1 cellular context compared by ENCODE assay signal in the genomic region with DNA sequence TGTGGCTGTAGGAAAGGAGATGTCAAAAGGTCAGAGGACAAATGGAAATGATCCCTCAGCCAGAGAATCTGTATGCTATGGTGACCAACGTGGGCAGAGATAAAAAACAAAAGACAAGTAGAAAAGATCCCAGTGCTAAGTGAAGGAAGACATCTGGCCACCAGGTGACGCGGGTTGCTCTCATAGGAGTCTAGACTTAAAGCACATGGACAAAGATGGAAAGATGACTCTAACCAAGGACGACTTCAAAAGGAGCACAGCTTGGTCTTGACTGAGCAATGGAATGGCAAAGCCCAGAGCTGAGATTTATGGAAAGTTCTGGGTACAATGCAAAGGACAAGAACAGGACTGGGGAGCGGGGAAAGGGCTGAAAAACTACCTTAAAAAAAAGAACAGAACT.
TF ChIP-seq lines count a peak whose summit lies in the region.

No MANE protein-coding gene starts in this region.

TF ChIP-seq in H1, 55 proteins besides CTCF, POLR2A, EP300 and RAD21 (continued from another document):
- TF ChIP-seq CTBP2 (IDR thresholded peaks at IDR 0.05; ENCODE audit: borderline replicate concordance, insufficient read depth, insufficient read length, low read length) (no peak), RNF2 (IDR thresholded peaks at IDR 0.05; ENCODE audit: borderline replicate concordance, low read depth, low read length, missing control alignments, poor library complexity, severe bottlenecking) (no peak), SP4 (IDR thresholded peaks at IDR 0.05; ENCODE audit: low read length) (no peak), POLR2AphosphoS5 (IDR thresholded peaks at IDR 0.05; ENCODE audit: low read depth, low read length) (no peak), KDM5A (IDR thresholded peaks at IDR 0.05; ENCODE audit: low read length) (no peak), TCF12 (IDR thresholded peaks at IDR 0.05; ENCODE audit: low read depth, low read length) (no peak), RFX5 (IDR thresholded peaks at IDR 0.05; ENCODE audit: borderline replicate concordance, low read depth, low read length) (no peak), POU5F1 (IDR thresholded peaks at IDR 0.05; ENCODE audit: low read depth, low read length) (no peak), SIN3A (conservative IDR thresholded peaks at IDR 0.05 in 1 of 2, IDR thresholded peaks at IDR 0.05 in 1 of 2; ENCODE audit: low read depth in 1 of 2, low read length in 2 of 2) (no peak), KDM4A (IDR thresholded peaks at IDR 0.05; ENCODE audit: low read depth, low read length, severe bottlenecking) (no peak), MAFK (IDR thresholded peaks at IDR 0.05; ENCODE audit: low read depth, low read length) (no peak)
